In genomic region chr5:61658592-61659008, GRCh38 we compare ENCODE assay signal across 8 cellular contexts.
DNase-seq lines count a peak whose midpoint lies in the region; ATAC-seq and TF ChIP-seq lines count a peak whose summit lies in the region.

No MANE protein-coding gene starts in this region.

- H3K9ac ChIP-seq in HCT116 (ENCODE audit: low read length) (no peak overlapping the region), SU-DHL-6 (ENCODE audit: low read length) (no peak overlapping the region)

- H3F3A ChIP-seq in SU-DHL-6 (ENCODE audit: insufficient read depth): no peaks in the 10 kb centered on the region

- no peaks in the 10 kb centered on the region for H3K27me3 ChIP-seq in HCT116 (ENCODE audit: insufficient read depth, low read length)
- H3K27me3 ChIP-seq in SU-DHL-6 (ENCODE audit: low read length): no peaks in the 10 kb centered on the region
- no peaks in the 10 kb centered on the region for H3K27me3 ChIP-seq in right cardiac atrium (ENCODE audit: control insufficient read depth, insufficient read depth)

- RAD21 ChIA-PET in HCT116 (lab: Charles Lee; ENCODE audit: low non-redundant PET in 1 of 2, low total read pairs in 2 of 2, uncharacterized antibody in 2 of 2, unreplicated experiment in 2 of 2): interaction anchor here in 1 of 2 experiments (0.8 to 1.4 kb wide), 2 partner anchors 296 to 327 kb away, joined by 3 to 4 read pairs; no protein-coding TSS in a partner anchor

- H3K27ac ChIP-seq in HCT116 (ENCODE audit: low read depth, low read length) (no peak overlapping the region), SU-DHL-6 (ENCODE audit: low read depth, low read length) (no peak overlapping the region), right cardiac atrium (ENCODE audit: low read length) (peak overlapping the region; percentile 25)

- H3K4me2 ChIP-seq in HCT116 (ENCODE audit: low read length) (peak overlapping the region; percentile 13; the same call in 1 of the 2 replicates), SU-DHL-6 (ENCODE audit: low read depth, low read length, poor library complexity, severe bottlenecking) (no peak overlapping the region)

- H2AFZ ChIP-seq in HCT116 (ENCODE audit: low read depth, low read length, poor library complexity, severe bottlenecking) (peak overlapping the region; percentile 87), SU-DHL-6 (ENCODE audit: low read depth, low read length, severe bottlenecking) (no peak overlapping the region)

- H3K4me1 ChIP-seq in HCT116 (ENCODE audit: control insufficient read depth in 1 of 2, insufficient read depth in 2 of 2, low read length in 2 of 2) (no peaks in the 10 kb centered on the region), right cardiac atrium (ENCODE audit: control insufficient read depth, insufficient read depth, low read length) (no peaks in the 10 kb centered on the region)

- TF ChIP-seq CTCF in HCT116 (IDR thresholded peaks at IDR 0.05 in 2 of 3, conservative IDR thresholded peaks at IDR 0.05 in 1 of 3; ENCODE audit: borderline replicate concordance in 1 of 3, insufficient read depth in 1 of 3, low read depth in 2 of 3, low read length in 2 of 3) (peak; percentile 65 to 97 (median 91); a peak in 5 of 6 replicates), NB4 (IDR thresholded peaks at IDR 0.05; ENCODE audit: low read depth, low read length) (peak; percentile 90), SU-DHL-6 (IDR thresholded peaks at IDR 0.05; ENCODE audit: insufficient read depth, low read length, poor library complexity, severe bottlenecking) (peak; percentile 80), retinal pigment epithelial cell (conservative IDR thresholded peaks at IDR 0.05; ENCODE audit: low read depth, low read length) (peak; percentile 95)

- CTCF ChIA-PET in HCT116 (lab: Charles Lee): interaction anchor here (0.7 to 2.5 kb wide), 9 partner anchors 19 to 700 kb away, joined by 3 to 12 read pairs (median 3); no protein-coding TSS in a partner anchor

- H3K9me2 ChIP-seq in HCT116 (ENCODE audit: insufficient read depth): no peaks in the 10 kb centered on the region
- no peaks in the 10 kb centered on the region for H3K9me2 ChIP-seq in SU-DHL-6 (replicated peaks; ENCODE audit: insufficient read depth, low read length)

- ATAC-seq in HCT116: peak; percentile 98
- ATAC-seq in right cardiac atrium: peak; percentile 84 to 89
- ATAC-seq in HG03045 (IDR thresholded peaks at IDR 0.05; ENCODE audit: unreplicated experiment): no peak

- no peaks in the 10 kb centered on the region for H4K20me1 ChIP-seq in HCT116 (ENCODE audit: insufficient read depth)
- peaks cover 4% of the 10 kb centered on the region; the same call in 1 of the 2 replicates for H4K20me1 ChIP-seq in SU-DHL-6 (ENCODE audit: low read depth, low read length)

- peak; percentile 81 for TF ChIP-seq RAD21 in HCT116 (IDR thresholded peaks at IDR 0.05; ENCODE audit: low read depth)

- no TSS peak for BruUV-seq in HCT116 (replicated peaks; lab: Mats Ljungman, UMichigan)

- H3K79me2 ChIP-seq in HCT116 (ENCODE audit: insufficient read depth, low read length): no peaks in the 10 kb centered on the region
- no peaks in the 10 kb centered on the region for H3K79me2 ChIP-seq in SU-DHL-6 (ENCODE audit: insufficient read depth, low read length)

- H3K4me3 ChIP-seq in HCT116 (replicated peaks in 1 of 2; ENCODE audit: low read depth in 1 of 2, low read length in 2 of 2): no peak overlapping the region
- no peak overlapping the region for H3K4me3 ChIP-seq in NB4 (ENCODE audit: low read depth, low read length)
- H3K4me3 ChIP-seq in SU-DHL-6 (ENCODE audit: insufficient read depth, low read length, poor library complexity, severe bottlenecking): no peak overlapping the region
- H3K4me3 ChIP-seq in right cardiac atrium (ENCODE audit: low read length): no peak overlapping the region
- H3K4me3 ChIP-seq in retinal pigment epithelial cell (ENCODE audit: low read length): no peak overlapping the region

- H3K9me3 ChIP-seq in HCT116 (ENCODE audit: control insufficient read depth in 1 of 2, insufficient read depth in 1 of 2, low read depth in 1 of 2, low read length in 2 of 2) (no peaks in the 10 kb centered on the region), SU-DHL-6 (ENCODE audit: insufficient read depth, low read length) (no peaks in the 10 kb centered on the region), right cardiac atrium (ENCODE audit: control insufficient read depth, low read length) (no peaks in the 10 kb centered on the region)

- intact Hi-C loops in HCT116 (cut with micrococcal nuclease) (loop anchor here (1.0 to 2.0 kb wide), 2 partner anchors 492 to 603 kb away; no protein-coding TSS in a partner anchor), right cardiac atrium (cut with DNase I) (loop anchor here in 3 of 4 donors (5.0 to 10.0 kb wide), 3 partner anchors 324 to 604 kb away; partner anchors contain the start of gene ZSWIM6 (in 2 of the 3))

- peak; percentile 5 for DNase-seq in GM04503 (ENCODE audit: low read depth)
- peak; percentile 67 for DNase-seq in HCT116 (ENCODE audit: low read depth, low spot score)
- DNase-seq in NB4 (ENCODE audit: low read depth): peak; percentile 64
- DNase-seq in amniotic epithelial cell (ENCODE audit: low read depth): peak; percentile 71
- DNase-seq in right cardiac atrium: peak; percentile 84 to 92 (median 91)
- peak; percentile 13 for DNase-seq in retinal pigment epithelial cell (ENCODE audit: low read depth)

- 27% methylated on average over 9 of the region's 9 CpGs for WGBS in right cardiac atrium

- POLR2A ChIA-PET in HCT116 (lab: Charles Lee): no interaction called here

- no peak for TF ChIP-seq POLR2A in HCT116 (IDR thresholded peaks at IDR 0.05; ENCODE audit: borderline replicate concordance, extremely low read depth, insufficient read depth, insufficient read length)
- no peak for TF ChIP-seq POLR2A in NB4 (IDR thresholded peaks at IDR 0.05; ENCODE audit: extremely low read depth, insufficient read length)

- H3K36me3 ChIP-seq in HCT116 (ENCODE audit: control insufficient read depth in 1 of 2, insufficient read depth in 2 of 2, low read length in 2 of 2): no peaks in the 10 kb centered on the region
- no peaks in the 10 kb centered on the region for H3K36me3 ChIP-seq in SU-DHL-6 (ENCODE audit: low read length)

TF ChIP-seq in HCT116, 20 proteins besides CTCF, POLR2A, EP300 and RAD21:
- no peak for TF ChIP-seq ZBTB33 (IDR thresholded peaks at IDR 0.05; ENCODE audit: extremely low read depth, insufficient replicate concordance, low read length)
- no peak for TF ChIP-seq CEBPB (IDR thresholded peaks at IDR 0.05; ENCODE audit: low read depth)
- TF ChIP-seq ZNF274 (IDR thresholded peaks at IDR 0.05; ENCODE audit: low read depth, low read length): no peak
- no peak for TF ChIP-seq SRF (IDR thresholded peaks at IDR 0.05; ENCODE audit: low read depth)
- no peak for TF ChIP-seq ELF1 (IDR thresholded peaks at IDR 0.05; ENCODE audit: borderline replicate concordance, low read depth)
- no peak for TF ChIP-seq EGR1 (IDR thresholded peaks at IDR 0.05; ENCODE audit: low read depth)
- no peak for TF ChIP-seq POLR2AphosphoS5 (IDR thresholded peaks at IDR 0.05; ENCODE audit: low read depth, low read length)
- no peak for TF ChIP-seq YY1 (IDR thresholded peaks at IDR 0.05; ENCODE audit: extremely low read depth, insufficient replicate concordance, low read depth, low read length)
- TF ChIP-seq FOSL1 (IDR thresholded peaks at IDR 0.05; ENCODE audit: low read depth): no peak
- no peak for TF ChIP-seq JUND (IDR thresholded peaks at IDR 0.05)
- TF ChIP-seq REST (IDR thresholded peaks at IDR 0.05; ENCODE audit: low read depth): no peak

Comparison
In these comparisons a context has a peak if more than half of its experiments do, and no peak if none do; other contexts are left out.
1. DNase-seq: peak in every context shown above with its lines; median percentile 91 in right cardiac atrium; 71 in amniotic epithelial cell; 67 in HCT116; 64 in NB4; 13 in retinal pigment epithelial cell; 5 in GM04503.